In the genomic region with DNA sequence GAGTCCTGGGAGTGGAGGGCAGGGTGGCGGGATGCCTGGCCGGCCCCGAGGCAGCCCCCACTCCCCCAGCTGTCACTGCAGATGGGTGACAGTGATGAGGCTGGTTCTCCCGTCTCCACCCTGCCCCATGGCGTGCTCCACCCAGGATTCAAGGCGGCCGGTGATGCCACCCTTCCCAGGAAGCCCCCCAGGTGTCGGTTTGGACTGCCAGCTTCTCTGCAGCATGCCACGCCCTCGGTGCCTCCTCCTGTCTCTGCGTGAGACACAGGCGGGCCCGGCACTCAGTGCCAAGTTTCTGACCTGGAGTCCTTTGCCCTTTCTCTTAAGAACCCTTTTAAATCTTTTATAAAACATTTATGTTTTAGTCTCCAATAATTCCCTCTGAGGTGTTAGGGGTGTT, we compare ENCODE assay signal across 36 cellular contexts.
"Had no signal": no experiment of that assay in that cellular context is flagged by ENCODE, and none has a peak within 500 bp of the region (broad histone marks: within the 10 kb centered on the region; RNA-seq: fewer than 3 reads in every experiment).

No MANE protein-coding gene starts in this region.

- DNase-seq: activated B cell treated with CpG ODN at 0.5 μM for 24 hours; activated CD4-positive, alpha-beta memory T cell treated with anti-CD3 and anti-CD28 coated beads for 36 hours; activated CD4-positive, alpha-beta T cell treated with anti-CD3 and anti-CD28 coated beads for 4 hours; activated CD4-positive, alpha-beta T cell treated with anti-CD3 and anti-CD28 coated beads, Interleukin-2, amount 10 ng/mL, durations not matched to agents 24 days and 14 days; activated CD4-positive, alpha-beta T cell treated with anti-CD3 and anti-CD28 coated beads, Interleukin-2, amount 50 U/mL, for 1 hour; activated CD4-positive, alpha-beta T cell treated with anti-CD3 and anti-CD28 coated beads, Interleukin-2, amount 50 U/mL, for 4 hours; activated CD4-positive, CD25-positive, alpha-beta regulatory T cell treated with anti-CD3 and anti-CD28 coated beads, Interleukin-2, amount 50 U/mL, for 72 hours; activated CD8-positive, alpha-beta memory T cell treated with anti-CD3 and anti-CD28 coated beads, Interleukin-2, amount 50 U/mL, for 4 hours; activated CD8-positive, alpha-beta T cell treated with anti-CD3 and anti-CD28 coated beads for 36 hours; activated effector memory CD4-positive, alpha-beta T cell treated with anti-CD3 and anti-CD28 coated beads, Interleukin-2, amount 50 U/mL, for 16 hours; activated gamma-delta T cell treated with Interleukin-2 at 50 U/mL for 16 hours; activated naive CD4-positive, alpha-beta T cell; activated naive CD4-positive, alpha-beta T cell treated with anti-CD3 and anti-CD28 coated beads for 36 hours; activated naive CD8-positive, alpha-beta T cell treated with anti-CD3 and anti-CD28 coated beads, Interleukin-2, amount 10 ng/mL, durations not matched to agents 7 days and 5 days; activated naive CD8-positive, alpha-beta T cell treated with anti-CD3 and anti-CD28 coated beads, Interleukin-2, amount 50 U/mL, for 24 hours; activated T-cell treated with anti-CD3 and anti-CD28 coated beads for 4 hours; activated T-cell treated with anti-CD3 and anti-CD28 coated beads, Interleukin-2, amount 50 U/mL, for 1 hour; activated T-cell treated with anti-CD3 and anti-CD28 coated beads, Interleukin-2, amount 50 U/mL, for 4 hours; activated T-cell treated with anti-CD3 and anti-CD28 coated beads, Interleukin-2, amount 50 U/mL, for 72 hours; amygdala; anterior cingulate cortex; cerebellar nuclear complex; T-helper 1 cell; T-helper 2 cell; T-helper 9 cell had no signal

- H3K36me3 ChIP-seq: ascending aorta, cardiac muscle cell had no signal

- H3K9me3 ChIP-seq: ascending aorta had no signal

- H3K4me3 Mint-ChIP-seq: activated B cell treated with CpG ODN at 0.5 μM for 24 hours; activated CD4-positive, alpha-beta memory T cell treated with anti-CD3 and anti-CD28 coated beads for 36 hours; activated CD4-positive, alpha-beta T cell treated with anti-CD3 and anti-CD28 coated beads, Interleukin-2, amount 10 ng/mL, durations not matched to agents 24 days and 14 days; activated CD8-positive, alpha-beta T cell treated with anti-CD3 and anti-CD28 coated beads for 36 hours; activated naive CD4-positive, alpha-beta T cell treated with anti-CD3 and anti-CD28 coated beads for 36 hours; activated naive CD4-positive, alpha-beta T cell treated with anti-CD3 and anti-CD28 coated beads, Interleukin-2, amount 50 U/mL, for 24 hours; activated naive CD8-positive, alpha-beta T cell; activated naive CD8-positive, alpha-beta T cell treated with anti-CD3 and anti-CD28 coated beads, Interleukin-2, amount 10 ng/mL, durations not matched to agents 7 days and 5 days; activated naive CD8-positive, alpha-beta T cell treated with anti-CD3 and anti-CD28 coated beads, Interleukin-2, amount 50 U/mL, for 24 hours; activated T-cell treated with anti-CD3 and anti-CD28 coated beads, Interleukin-2, amount 50 U/mL, for 4 hours; activated T-cell treated with anti-CD3 and anti-CD28 coated beads, Interleukin-2, amount 50 U/mL, for 72 hours; activated T-helper 1 cell treated with anti-CD3 and anti-CD28 coated beads, Interleukin-12 subunit alpha, Interleukin-12 subunit beta, Interleukin-2, Interleukin-4 antibody, amounts not matched to agents 30 ng/mL and 10 ng/mL and 1 ng/mL, durations not matched to agents 14 hours and 24 hours and 36 hours; activated T-helper 17 cell treated with anti-CD3 and anti-CD28 coated beads, Interleukin-2, amount 50 U/mL, for 72 hours; brain; central memory CD8-positive, alpha-beta T cell; T-helper 1 cell treated with Interleukin-12 subunit alpha and Interleukin-12 subunit beta and Interleukin-4 antibody, amounts not matched to agents 30 μg/mL and 1 μg/mL, for 36 hours; T-helper 2 cell treated with Interferon-gamma antibody and Interleukin-4, amounts not matched to agents 5 μg/mL and 100 μg/mL, for 36 hours had no signal

- H3K27ac ChIP-seq: ascending aorta, cardiac muscle cell, VCaP had no signal

- H3K4me1 Mint-ChIP-seq: activated T-helper 17 cell treated with anti-CD3 and anti-CD28 coated beads, Interleukin-2, amount 50 U/mL, for 72 hours had no signal

- H3K27ac Mint-ChIP-seq: activated B cell treated with CpG ODN at 0.5 μM for 24 hours; activated CD4-positive, alpha-beta memory T cell treated with anti-CD3 and anti-CD28 coated beads for 36 hours; activated CD4-positive, alpha-beta T cell treated with anti-CD3 and anti-CD28 coated beads, Interleukin-2, amount 10 ng/mL, durations not matched to agents 24 days and 14 days; activated CD8-positive, alpha-beta T cell treated with anti-CD3 and anti-CD28 coated beads for 36 hours; activated naive CD4-positive, alpha-beta T cell treated with anti-CD3 and anti-CD28 coated beads for 36 hours; activated naive CD4-positive, alpha-beta T cell treated with anti-CD3 and anti-CD28 coated beads, Interleukin-2, amount 50 U/mL, for 24 hours; activated naive CD8-positive, alpha-beta T cell; activated naive CD8-positive, alpha-beta T cell treated with anti-CD3 and anti-CD28 coated beads, Interleukin-2, amount 10 ng/mL, durations not matched to agents 7 days and 5 days; activated naive CD8-positive, alpha-beta T cell treated with anti-CD3 and anti-CD28 coated beads, Interleukin-2, amount 50 U/mL, for 24 hours; activated T-cell treated with anti-CD3 and anti-CD28 coated beads, Interleukin-2, amount 50 U/mL, for 72 hours; activated T-helper 1 cell treated with anti-CD3 and anti-CD28 coated beads, Interleukin-12 subunit alpha, Interleukin-12 subunit beta, Interleukin-2, Interleukin-4 antibody, amounts not matched to agents 30 ng/mL and 10 ng/mL and 1 ng/mL, durations not matched to agents 14 hours and 24 hours and 36 hours; activated T-helper 17 cell treated with anti-CD3 and anti-CD28 coated beads, Interleukin-2, amount 50 U/mL, for 72 hours; T-helper 1 cell treated with Interleukin-12 subunit alpha and Interleukin-12 subunit beta and Interleukin-4 antibody, amounts not matched to agents 30 μg/mL and 1 μg/mL, for 36 hours; T-helper 2 cell treated with Interferon-gamma antibody and Interleukin-4, amounts not matched to agents 5 μg/mL and 100 μg/mL, for 36 hours had no signal

- H3K9me3 Mint-ChIP-seq: activated B cell treated with CpG ODN at 0.5 μM for 24 hours; activated CD4-positive, alpha-beta memory T cell treated with anti-CD3 and anti-CD28 coated beads for 36 hours; activated CD4-positive, alpha-beta T cell treated with anti-CD3 and anti-CD28 coated beads, Interleukin-2, amount 10 ng/mL, durations not matched to agents 24 days and 14 days; activated CD8-positive, alpha-beta T cell treated with anti-CD3 and anti-CD28 coated beads for 36 hours; activated naive CD4-positive, alpha-beta T cell treated with anti-CD3 and anti-CD28 coated beads for 36 hours; activated naive CD4-positive, alpha-beta T cell treated with anti-CD3 and anti-CD28 coated beads, Interleukin-2, amount 50 U/mL, for 24 hours; activated naive CD8-positive, alpha-beta T cell treated with anti-CD3 and anti-CD28 coated beads, Interleukin-2, amount 10 ng/mL, durations not matched to agents 7 days and 5 days; activated naive CD8-positive, alpha-beta T cell treated with anti-CD3 and anti-CD28 coated beads, Interleukin-2, amount 50 U/mL, for 24 hours; activated T-cell treated with anti-CD3 and anti-CD28 coated beads, Interleukin-2, amount 50 U/mL, for 4 hours; activated T-cell treated with anti-CD3 and anti-CD28 coated beads, Interleukin-2, amount 50 U/mL, for 72 hours; activated T-helper 1 cell treated with anti-CD3 and anti-CD28 coated beads, Interleukin-12 subunit alpha, Interleukin-12 subunit beta, Interleukin-2, Interleukin-4 antibody, amounts not matched to agents 30 ng/mL and 10 ng/mL and 1 ng/mL, durations not matched to agents 14 hours and 24 hours and 36 hours; activated T-helper 17 cell treated with anti-CD3 and anti-CD28 coated beads, Interleukin-2, amount 50 U/mL, for 72 hours; central memory CD8-positive, alpha-beta T cell; T-helper 1 cell treated with Interleukin-12 subunit alpha and Interleukin-12 subunit beta and Interleukin-4 antibody, amounts not matched to agents 30 μg/mL and 1 μg/mL, for 36 hours; T-helper 2 cell treated with Interferon-gamma antibody and Interleukin-4, amounts not matched to agents 5 μg/mL and 100 μg/mL, for 36 hours had no signal

- H3K4me3 ChIP-seq: ascending aorta, cardiac muscle cell had no signal

- H3K27me3 ChIP-seq: ascending aorta, cardiac muscle cell had no signal

- H3K4me1 ChIP-seq: ascending aorta had no signal

- H3K36me3 Mint-ChIP-seq: activated CD4-positive, alpha-beta memory T cell treated with anti-CD3 and anti-CD28 coated beads for 36 hours; activated naive CD4-positive, alpha-beta T cell treated with anti-CD3 and anti-CD28 coated beads, Interleukin-2, amount 50 U/mL, for 24 hours; activated naive CD8-positive, alpha-beta T cell; activated naive CD8-positive, alpha-beta T cell treated with anti-CD3 and anti-CD28 coated beads, Interleukin-2, amount 10 ng/mL, durations not matched to agents 7 days and 5 days; brain had no signal

- ATAC-seq: activated CD8-positive, alpha-beta T cell treated with anti-CD3 and anti-CD28 coated beads for 36 hours; activated naive CD8-positive, alpha-beta T cell treated with anti-CD3 and anti-CD28 coated beads, Interleukin-2, amount 50 U/mL, for 24 hours; activated T-cell treated with anti-CD3 and anti-CD28 coated beads, Interleukin-2, amount 50 U/mL, for 4 hours; activated T-cell treated with anti-CD3 and anti-CD28 coated beads, Interleukin-2, amount 50 U/mL, for 72 hours; activated T-helper 17 cell treated with anti-CD3 and anti-CD28 coated beads, Interleukin-2, amount 50 U/mL, for 72 hours had no signal

- H3K27me3 Mint-ChIP-seq: activated CD4-positive, alpha-beta T cell treated with anti-CD3 and anti-CD28 coated beads, Interleukin-2, amount 10 ng/mL, durations not matched to agents 24 days and 14 days; activated CD8-positive, alpha-beta T cell treated with anti-CD3 and anti-CD28 coated beads for 36 hours; activated naive CD4-positive, alpha-beta T cell treated with anti-CD3 and anti-CD28 coated beads, Interleukin-2, amount 50 U/mL, for 24 hours; activated naive CD8-positive, alpha-beta T cell treated with anti-CD3 and anti-CD28 coated beads, Interleukin-2, amount 10 ng/mL, durations not matched to agents 7 days and 5 days; activated naive CD8-positive, alpha-beta T cell treated with anti-CD3 and anti-CD28 coated beads, Interleukin-2, amount 50 U/mL, for 24 hours had no signal
